Comparison of ENCODE assay signal across 1 cellular context in the genomic region with DNA sequence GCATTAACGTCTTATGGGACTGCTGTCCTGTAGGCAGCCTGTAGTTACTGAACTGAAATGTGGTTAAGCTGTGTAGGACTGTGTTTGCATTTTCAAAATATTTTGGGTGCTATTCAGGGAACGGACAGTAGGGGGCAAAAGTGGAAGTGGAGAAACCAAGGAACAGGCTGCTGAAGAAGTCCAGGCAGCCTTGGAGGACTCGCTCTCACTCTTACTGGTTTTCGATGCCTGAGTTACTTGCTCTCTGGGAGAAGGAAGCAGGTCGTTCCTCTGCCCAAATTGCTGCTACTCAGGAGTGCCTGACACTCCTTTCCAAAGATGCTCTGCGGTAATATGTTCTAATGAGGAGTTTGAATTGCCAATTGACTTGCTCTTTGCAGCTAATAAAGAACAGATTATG.
A peak's percentile ranks its signal among the peaks of the same experiment; 100 is the strongest.
TF ChIP-seq lines count a peak whose summit lies in the region.

No MANE protein-coding gene starts in this region.

TF ChIP-seq in GM23338, 12 proteins besides CTCF, POLR2A, EP300 and RAD21 (continued from another document):
- 0 out of 2 replicates have a peak, but pooled peaks have one; percentile 16 for TF ChIP-seq ZNF462 (CRISPR knock-in tag; IDR thresholded peaks at IDR 0.05)
